Comparison of ENCODE assay signal across 1 cellular context in the genomic region with DNA sequence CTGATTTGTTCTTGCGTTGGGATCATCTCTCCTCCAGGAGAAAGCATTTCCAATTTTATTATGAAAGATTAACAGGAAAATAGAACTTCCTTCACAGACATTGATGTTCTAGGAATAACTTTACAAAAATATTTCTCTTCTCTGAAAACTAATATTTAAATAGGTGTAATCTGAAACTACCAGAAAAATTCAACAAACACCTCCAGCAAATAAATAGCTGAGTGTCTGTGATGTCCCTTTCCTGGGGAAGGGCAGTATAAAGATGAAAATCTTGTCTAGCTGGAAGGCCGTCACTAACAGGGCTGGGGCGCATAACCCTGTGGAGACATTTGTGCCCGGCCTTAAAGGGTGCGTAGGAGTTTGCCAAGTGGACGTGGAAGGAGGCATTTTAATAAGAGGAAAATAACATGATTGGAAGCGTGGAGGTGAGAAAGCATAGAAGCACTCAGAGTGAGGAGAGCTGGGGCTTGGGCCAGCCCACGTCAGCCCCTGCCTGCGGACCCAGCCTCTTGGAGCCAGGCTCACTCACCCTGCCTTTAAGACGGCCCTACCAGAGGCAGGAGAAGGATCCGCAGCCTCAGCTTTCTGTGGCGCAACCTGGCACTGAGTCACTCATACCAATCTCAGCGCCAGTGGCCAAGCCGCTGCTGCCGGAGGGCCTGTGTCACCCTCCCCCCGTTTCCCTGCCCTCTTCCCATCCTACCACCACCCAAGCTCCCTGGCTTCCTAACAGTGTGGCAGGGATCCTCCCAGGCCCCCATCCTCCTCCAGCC.
TF ChIP-seq lines count a peak whose summit lies in the region.

No MANE protein-coding gene starts in this region.

TF ChIP-seq in HepG2, 621 proteins besides CTCF, POLR2A, EP300 and RAD21 (continued from another document):
- peak; percentile 60; the same call in 1 of the 2 replicates for TF ChIP-seq ZNF556 (CRISPR knock-in tag; IDR thresholded peaks at IDR 0.05; ENCODE audit: borderline replicate concordance)
- TF ChIP-seq NONO (IDR thresholded peaks at IDR 0.05), result no peak
- no peak for TF ChIP-seq NONO (CRISPR knock-in tag; conservative IDR thresholded peaks at IDR 0.05)
- TF ChIP-seq U2AF2 (IDR thresholded peaks at IDR 0.05; ENCODE audit: low read depth, low read length), result no peak
- peak; percentile 71; the same call in 1 of the 2 replicates for TF ChIP-seq ZMYM2 (CRISPR knock-in tag; IDR thresholded peaks at IDR 0.05)
- no peak for TF ChIP-seq GLI4 (CRISPR knock-in tag; IDR thresholded peaks at IDR 0.05; ENCODE audit: borderline replicate concordance)
- peak; percentile 98 for TF ChIP-seq ZBTB33 (CRISPR knock-in tag; IDR thresholded peaks at IDR 0.05)
- TF ChIP-seq ZSCAN20 (CRISPR knock-in tag; IDR thresholded peaks at IDR 0.05; ENCODE audit: borderline replicate concordance), result no peak
- TF ChIP-seq NR2F1 (CRISPR knock-in tag; IDR thresholded peaks at IDR 0.05), result no peak
- no peak for TF ChIP-seq NFKB2 (CRISPR knock-in tag; IDR thresholded peaks at IDR 0.05; ENCODE audit: borderline replicate concordance)
- TF ChIP-seq CSRNP1 (CRISPR knock-in tag; IDR thresholded peaks at IDR 0.05), result no peak
- TF ChIP-seq NCOA2 (CRISPR knock-in tag; IDR thresholded peaks at IDR 0.05), result no peak
- no peak for TF ChIP-seq ZNF7 (CRISPR knock-in tag; IDR thresholded peaks at IDR 0.05)
- no peak for TF ChIP-seq ASH2L (IDR thresholded peaks at IDR 0.05; ENCODE audit: insufficient read length, low read depth, low read length)
- no peak for TF ChIP-seq RAD51 (IDR thresholded peaks at IDR 0.05; ENCODE audit: borderline replicate concordance)
- no peak for TF ChIP-seq ZNF549 (CRISPR knock-in tag; IDR thresholded peaks at IDR 0.05)
- no peak for TF ChIP-seq ZNF747 (CRISPR knock-in tag; IDR thresholded peaks at IDR 0.05; ENCODE audit: borderline replicate concordance)
- TF ChIP-seq ZNF382 (CRISPR knock-in tag; IDR thresholded peaks at IDR 0.05; ENCODE audit: borderline replicate concordance), result no peak
- TF ChIP-seq, protein P1, sequence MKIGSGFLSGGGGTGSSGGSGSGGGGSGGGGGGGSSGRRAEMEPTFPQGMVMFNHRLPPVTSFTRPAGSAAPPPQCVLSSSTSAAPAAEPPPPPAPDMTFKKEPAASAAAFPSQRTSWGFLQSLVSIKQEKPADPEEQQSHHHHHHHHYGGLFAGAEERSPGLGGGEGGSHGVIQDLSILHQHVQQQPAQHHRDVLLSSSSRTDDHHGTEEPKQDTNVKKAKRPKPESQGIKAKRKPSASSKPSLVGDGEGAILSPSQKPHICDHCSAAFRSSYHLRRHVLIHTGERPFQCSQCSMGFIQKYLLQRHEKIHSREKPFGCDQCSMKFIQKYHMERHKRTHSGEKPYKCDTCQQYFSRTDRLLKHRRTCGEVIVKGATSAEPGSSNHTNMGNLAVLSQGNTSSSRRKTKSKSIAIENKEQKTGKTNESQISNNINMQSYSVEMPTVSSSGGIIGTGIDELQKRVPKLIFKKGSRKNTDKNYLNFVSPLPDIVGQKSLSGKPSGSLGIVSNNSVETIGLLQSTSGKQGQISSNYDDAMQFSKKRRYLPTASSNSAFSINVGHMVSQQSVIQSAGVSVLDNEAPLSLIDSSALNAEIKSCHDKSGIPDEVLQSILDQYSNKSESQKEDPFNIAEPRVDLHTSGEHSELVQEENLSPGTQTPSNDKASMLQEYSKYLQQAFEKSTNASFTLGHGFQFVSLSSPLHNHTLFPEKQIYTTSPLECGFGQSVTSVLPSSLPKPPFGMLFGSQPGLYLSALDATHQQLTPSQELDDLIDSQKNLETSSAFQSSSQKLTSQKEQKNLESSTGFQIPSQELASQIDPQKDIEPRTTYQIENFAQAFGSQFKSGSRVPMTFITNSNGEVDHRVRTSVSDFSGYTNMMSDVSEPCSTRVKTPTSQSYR (CRISPR knock-in tag; IDR thresholded peaks at IDR 0.05; ENCODE audit: borderline replicate concordance), result no peak
- peak; percentile 58; the same call in 1 of the 2 replicates for TF ChIP-seq SIX4 (CRISPR knock-in tag; IDR thresholded peaks at IDR 0.05)
- no peak for TF ChIP-seq ZNF552 (CRISPR knock-in tag; IDR thresholded peaks at IDR 0.05; ENCODE audit: borderline replicate concordance)
- no peak for TF ChIP-seq RBM22 (optimal IDR thresholded peaks at IDR 0.05; ENCODE audit: low read length)
TF ChIP-seq in HepG2: peak in this region for 24.
